Comparison of ENCODE assay signal across 27 cellular contexts in the genomic region with DNA sequence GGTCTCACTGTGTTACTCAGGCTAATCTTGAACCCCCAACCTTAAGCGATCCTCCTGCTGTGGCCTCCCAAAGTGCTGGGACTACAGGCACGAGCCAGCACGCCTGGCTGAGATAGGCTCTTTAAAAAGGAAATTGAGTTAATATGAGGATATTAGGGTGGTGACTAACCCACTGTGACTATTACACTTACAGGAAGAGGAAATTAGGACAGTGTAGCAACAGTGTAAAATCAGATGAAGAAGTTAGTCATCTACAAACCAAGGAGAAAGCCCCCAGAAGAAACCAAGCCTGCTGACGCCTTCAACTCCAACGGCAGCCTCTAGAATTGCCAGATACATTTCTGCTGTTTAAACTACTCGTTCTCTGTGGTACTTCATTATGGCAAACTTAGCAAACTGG.
"Had no signal": no experiment of that assay in that cellular context is flagged by ENCODE, and none has a peak within 500 bp of the region (broad histone marks: within the 10 kb centered on the region; RNA-seq: fewer than 3 reads in every experiment).

No MANE protein-coding gene starts in this region.

- H3K9me3 ChIP-seq: ascending aorta, breast epithelium, esophagus muscularis mucosa, gastrocnemius medialis had no signal

- DNase-seq: activated CD4-positive, alpha-beta memory T cell treated with anti-CD3 and anti-CD28 coated beads, Interleukin-2, amount 10 ng/mL, durations not matched to agents 7 days and 5 days; activated CD4-positive, alpha-beta T cell treated with anti-CD3 and anti-CD28 coated beads for 1 hour; activated CD4-positive, alpha-beta T cell treated with anti-CD3 and anti-CD28 coated beads for 4 hours; activated CD4-positive, alpha-beta T cell treated with anti-CD3 and anti-CD28 coated beads, Interleukin-2, amount 10 ng/mL, durations not matched to agents 7 days and 5 days; activated CD4-positive, alpha-beta T cell treated with anti-CD3 and anti-CD28 coated beads, Interleukin-2, amount 50 U/mL, for 4 hours; activated CD4-positive, CD25-positive, alpha-beta regulatory T cell; activated CD8-positive, alpha-beta memory T cell treated with anti-CD3 and anti-CD28 coated beads, Interleukin-2, amount 50 U/mL, for 48 hours; activated gamma-delta T cell; activated naive CD4-positive, alpha-beta T cell; activated naive CD4-positive, alpha-beta T cell treated with anti-CD3 and anti-CD28 coated beads, Interleukin-2, amount 10 ng/mL, durations not matched to agents 7 days and 5 days; activated naive CD8-positive, alpha-beta T cell treated with anti-CD3 and anti-CD28 coated beads, Interleukin-2, amount 10 ng/mL, durations not matched to agents 7 days and 5 days; activated T-cell treated with anti-CD3 and anti-CD28 coated beads for 4 hours; activated T-cell treated with anti-CD3 and anti-CD28 coated beads, Interleukin-2, amount 50 U/mL, for 24 hours; activated T-cell treated with anti-CD3 and anti-CD28 coated beads, Interleukin-2, amount 50 U/mL, for 72 hours; dorsolateral prefrontal cortex; effector memory CD4-positive, alpha-beta T cell; endodermal cell; erythroblast; foreskin keratinocyte; gastrocnemius medialis; glutamatergic neuron; T-helper 2 cell had no signal

- H3K36me3 ChIP-seq: ascending aorta, breast epithelium, esophagus muscularis mucosa, gastrocnemius medialis had no signal

- H3K4me1 ChIP-seq: ascending aorta, breast epithelium, esophagus muscularis mucosa, foreskin keratinocyte, gastrocnemius medialis had no signal

- ATAC-seq: activated naive CD4-positive, alpha-beta T cell treated with anti-CD3 and anti-CD28 coated beads, Interleukin-2, amount 50 U/mL, for 72 hours; activated T-cell treated with anti-CD3 and anti-CD28 coated beads, Interleukin-2, amount 50 U/mL, for 72 hours; foreskin keratinocyte; gastrocnemius medialis had no signal

- H3K27ac ChIP-seq: ascending aorta, breast epithelium, coronary artery, dorsolateral prefrontal cortex, esophagus muscularis mucosa, foreskin keratinocyte, gastrocnemius medialis had no signal

- H3K27me3 ChIP-seq: ascending aorta, breast epithelium, esophagus muscularis mucosa, foreskin keratinocyte, gastrocnemius medialis had no signal

- H3K4me3 ChIP-seq: ascending aorta, breast epithelium, coronary artery, dorsolateral prefrontal cortex, esophagus muscularis mucosa, gastrocnemius medialis had no signal
